31 cellular contexts compared by ENCODE assay signal in the genomic region with DNA sequence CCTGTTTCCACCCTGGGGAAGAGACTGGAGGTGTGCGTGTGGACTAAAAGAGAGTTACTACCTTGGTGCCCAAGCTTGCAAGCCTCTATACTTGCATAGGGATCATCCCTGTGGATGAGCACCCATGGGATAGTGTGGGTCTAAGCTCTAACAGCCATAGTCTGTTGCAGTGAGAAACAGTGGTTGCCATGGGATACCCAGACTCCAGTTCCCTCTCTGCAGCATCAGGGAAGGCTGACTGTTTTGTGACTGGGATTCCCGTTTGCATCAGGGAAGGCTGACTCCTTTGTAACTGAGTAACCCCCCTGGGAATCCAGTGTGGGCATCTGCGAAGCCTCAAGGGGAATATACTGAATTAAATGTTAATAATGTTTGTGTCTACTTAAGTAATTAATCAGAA.
A peak's percentile ranks its signal among the peaks of the same experiment; 100 is the strongest.
DNase-seq lines count a peak whose midpoint lies in the region; ATAC-seq and TF ChIP-seq lines count a peak whose summit lies in the region.
"Had no signal": no experiment of that assay in that cellular context is flagged by ENCODE, and none has a peak within 500 bp of the region (broad histone marks: within the 10 kb centered on the region; RNA-seq: fewer than 3 reads in every experiment).

No MANE protein-coding gene starts in this region.

- no peak overlapping the region for H3K9ac ChIP-seq in SK-N-SH
- no peak overlapping the region for H3K9ac ChIP-seq in H9 (ENCODE audit: extremely low read depth, insufficient read length, low read length)

- H3K36me3 Mint-ChIP-seq in H9 (ENCODE audit: insufficient read depth in 1 of 3, low read depth in 3 of 3) = no peaks in the 10 kb centered on the region
- no peaks in the 10 kb centered on the region for H3K36me3 Mint-ChIP-seq in activated CD4-positive, alpha-beta T cell treated with anti-CD3 and anti-CD28 coated beads for 36 hours (ENCODE audit: low read depth)
- H3K36me3 Mint-ChIP-seq: naive thymus-derived CD4-positive, alpha-beta T cell; type B pancreatic cell had no signal

- H3F3A ChIP-seq in SK-N-SH (replicated peaks; ENCODE audit: insufficient read depth) = no peaks in the 10 kb centered on the region

- no peak overlapping the region for H3K27ac Mint-ChIP-seq in H9
- H3K27ac Mint-ChIP-seq in activated CD4-positive, alpha-beta T cell treated with anti-CD3 and anti-CD28 coated beads for 36 hours = no peak overlapping the region
- H3K27ac Mint-ChIP-seq: activated CD8-positive, alpha-beta T cell treated with anti-CD3 and anti-CD28 coated beads for 36 hours; activated naive CD4-positive, alpha-beta T cell treated with anti-CD3 and anti-CD28 coated beads for 36 hours; naive thymus-derived CD4-positive, alpha-beta T cell; T-helper 17 cell; type B pancreatic cell had no signal

- no peaks in the 10 kb centered on the region for H3K9me2 ChIP-seq in SK-N-SH

- no peak overlapping the region for H3T11ph ChIP-seq in H9 (ENCODE audit: low read length)

- H3K4ac ChIP-seq in H9 (ENCODE audit: low read depth, low read length) = no peak overlapping the region

- H2AFZ ChIP-seq in SK-N-SH (ENCODE audit: low read depth) = no peak overlapping the region
- no peak overlapping the region for H2AFZ ChIP-seq in H9 (ENCODE audit: low read length)

- peak overlapping the region; percentile 19 for H3K18ac ChIP-seq in H9 (ENCODE audit: insufficient read length, low read depth, low read length)

- TF ChIP-seq CTCF in SK-N-SH (IDR thresholded peaks at IDR 0.05) (no peak), H9 (conservative IDR thresholded peaks at IDR 0.05) (no peak), fibroblast of mammary gland (conservative IDR thresholded peaks at IDR 0.05; ENCODE audit: control insufficient read depth, insufficient read depth, low read depth, low read length) (no peak), esophagus squamous epithelium (IDR thresholded peaks at IDR 0.05) (no peak)

- intact Hi-C loops in sciatic nerve (cut with DNase I) (no loop called here), esophagus squamous epithelium (cut with DNase I) (no loop called here)
- intact Hi-C loops in activated CD4-positive, alpha-beta T cell treated with anti-CD3 and anti-CD28 coated beads for 36 hours (cut with DNase I, micrococcal nuclease) = no loop called here

- no peaks in the 10 kb centered on the region for H4K20me1 ChIP-seq in SK-N-SH (ENCODE audit: insufficient read depth)
- H4K20me1 ChIP-seq in H9 (ENCODE audit: control insufficient read depth, insufficient read depth, insufficient read length) = no peaks in the 10 kb centered on the region

- TF ChIP-seq POLR2A in esophagus squamous epithelium (IDR thresholded peaks at IDR 0.05) = no peak

- peak; percentile 25 for DNase-seq in SK-N-SH
- no peak for DNase-seq in H9
- DNase-seq in fibroblast of mammary gland (ENCODE audit: low read depth) = peak; percentile 6
- no peak for DNase-seq in sciatic nerve (ENCODE audit: low spot score)
- no peak for DNase-seq in esophagus squamous epithelium (lab: John Stamatoyannopoulos, UW)
- no peak for DNase-seq in activated CD4-positive, alpha-beta T cell treated with anti-CD3 and anti-CD28 coated beads for 36 hours
- DNase-seq: activated CD4-positive, CD25-positive, alpha-beta regulatory T cell treated with anti-CD3 and anti-CD28 coated beads, Interleukin-2, amount 50 U/mL, for 72 hours; activated CD8-positive, alpha-beta memory T cell treated with anti-CD3 and anti-CD28 coated beads, Interleukin-2, amount 50 U/mL, for 48 hours; activated CD8-positive, alpha-beta T cell treated with anti-CD3 and anti-CD28 coated beads for 36 hours; activated naive CD4-positive, alpha-beta T cell treated with anti-CD3 and anti-CD28 coated beads for 36 hours; Caco-2; central memory CD4-positive, alpha-beta T cell; foreskin keratinocyte; heart left ventricle; islet precursor cell; naive thymus-derived CD4-positive, alpha-beta T cell; NCI-H1105 treated with DMSO at 0.1 percent for 48 hours; NCI-H187 treated with DMSO at 0.1 percent for 48 hours; NCI-H2227 treated with DMSO at 0.1 percent for 48 hours; NCI-H82; nucleus accumbens; psoas muscle; stimulated activated CD4-positive, alpha-beta T cell treated with anti-CD3 and anti-CD28 coated beads, Interleukin-15, amount 100 ng/mL, for 24 hours; stimulated activated CD4-positive, alpha-beta T cell treated with anti-CD3 and anti-CD28 coated beads, Interleukin-4, amount 100 ng/mL, for 4 hours; T-helper 17 cell had no signal

- no peak overlapping the region for H2BK120ac ChIP-seq in H9 (ENCODE audit: low read depth, low read length, poor library complexity, severe bottlenecking)

- POLR2A ChIA-PET in SK-N-SH (lab: Yijun Ruan, JAX) = no interaction called here
- POLR2A ChIA-PET in activated CD4-positive, alpha-beta T cell treated with anti-CD3 and anti-CD28 coated beads for 36 hours (lab: Charles Lee) = no interaction called here

- H3K4me1 Mint-ChIP-seq in H9 = peaks cover 2% of the 10 kb centered on the region in 2 experiments; a peak in 2 of 4 replicates
- H3K4me1 Mint-ChIP-seq in activated CD4-positive, alpha-beta T cell treated with anti-CD3 and anti-CD28 coated beads for 36 hours = no peaks in the 10 kb centered on the region
- H3K4me1 Mint-ChIP-seq: naive thymus-derived CD4-positive, alpha-beta T cell; T-helper 17 cell had no signal

- H2BK20ac ChIP-seq in H9 (ENCODE audit: low read depth, low read length, poor library complexity, severe bottlenecking) = no peak overlapping the region

- no peak overlapping the region for H3K56ac ChIP-seq in H9 (ENCODE audit: insufficient read length, low read depth, low read length)

- H3K27me3 Mint-ChIP-seq in H9 (ENCODE audit: low read depth) = no peaks in the 10 kb centered on the region
- H3K27me3 Mint-ChIP-seq in activated CD4-positive, alpha-beta T cell treated with anti-CD3 and anti-CD28 coated beads for 36 hours = no peaks in the 10 kb centered on the region
- H3K27me3 Mint-ChIP-seq: type B pancreatic cell had no signal

- H3K9me3 ChIP-seq in SK-N-SH (no peaks in the 10 kb centered on the region), H9 (ENCODE audit: control insufficient read depth, low read depth, low read length) (no peaks in the 10 kb centered on the region), esophagus squamous epithelium (no peaks in the 10 kb centered on the region)
- H3K9me3 ChIP-seq: Caco-2, heart left ventricle, psoas muscle had no signal

- no peak for TF ChIP-seq RAD21 in SK-N-SH (IDR thresholded peaks at IDR 0.05; ENCODE audit: low read length)

- no peak overlapping the region for H4K8ac ChIP-seq in H9 (replicated peaks; ENCODE audit: insufficient read length, low read depth, low read length)

- H3K4me1 ChIP-seq in SK-N-SH (ENCODE audit: control insufficient read depth in 1 of 2, insufficient read depth in 2 of 2, low read depth in 1 of 2, low read length in 1 of 2) = peaks cover 0 to 15% of the 10 kb centered on the region in 2 experiments; a peak in 2 of 4 replicates
- H3K4me1 ChIP-seq in H9 (ENCODE audit: insufficient read depth, low read length) = no peaks in the 10 kb centered on the region
- H3K4me1 ChIP-seq in esophagus squamous epithelium = peaks cover 0 to 10% (median 0%) of the 10 kb centered on the region in 3 donors
- H3K4me1 ChIP-seq: foreskin keratinocyte, psoas muscle had no signal

- WGBS in SK-N-SH (ENCODE audit: low lambda C conversion rate) = 14% methylated on average over 2 of the region's 3 CpGs
- no CpG with 5 or more reads among the region's 3 CpGs for WGBS in H9 (ENCODE audit: extremely low coverage, insufficient read length, low lambda C conversion rate)
- WGBS in esophagus squamous epithelium, 2 donors = 75 to 77% methylated on average over 3 of the region's 3 CpGs

- ATAC-seq in SK-N-SH treated with all-trans-retinoic acid at 6 μM for 48 hours (no peak), sciatic nerve (peak; percentile 20), HG03457 (IDR thresholded peaks at IDR 0.05; ENCODE audit: unreplicated experiment) (no peak)
- no peak for ATAC-seq in activated CD4-positive, alpha-beta T cell treated with anti-CD3 and anti-CD28 coated beads for 36 hours
- ATAC-seq: activated CD8-positive, alpha-beta T cell treated with anti-CD3 and anti-CD28 coated beads for 36 hours; foreskin keratinocyte; heart left ventricle; naive thymus-derived CD4-positive, alpha-beta T cell; psoas muscle; T-helper 17 cell had no signal

- no peak for TF ChIP-seq EP300 in SK-N-SH (IDR thresholded peaks at IDR 0.05; ENCODE audit: borderline replicate concordance in 1 of 2, low read depth in 1 of 2, low read length in 1 of 2)

- H2BK12ac ChIP-seq in H9 (ENCODE audit: insufficient read length, low read depth, low read length) = no peak overlapping the region

- no peak overlapping the region for H4K91ac ChIP-seq in H9 (ENCODE audit: insufficient read length, low read depth, low read length)

- H2AK5ac ChIP-seq in H9 (ENCODE audit: insufficient read length, low read length) = no peak overlapping the region

- no peak overlapping the region for H3K14ac ChIP-seq in H9 (ENCODE audit: insufficient read depth, low read length)

- no peak overlapping the region for H3K23ac ChIP-seq in H9 (ENCODE audit: insufficient read length, low read depth, low read length)

- H2BK15ac ChIP-seq in H9 (ENCODE audit: low read depth, low read length) = no peak overlapping the region

- H4K5ac ChIP-seq in H9 (ENCODE audit: insufficient read length, low read depth, low read length) = no peak overlapping the region

- H3K4me3 ChIP-seq in SK-N-SH (ENCODE audit: low read depth in 2 of 2, low read length in 1 of 2) (no peak overlapping the region), fibroblast of mammary gland (ENCODE audit: control insufficient read depth, low read depth, low read length) (no peak overlapping the region), esophagus squamous epithelium (no peak overlapping the region)
- H3K4me3 ChIP-seq: heart left ventricle, psoas muscle, SK-N-MC had no signal

- H3K9me3 Mint-ChIP-seq in H9 = no peaks in the 10 kb centered on the region
- no peaks in the 10 kb centered on the region for H3K9me3 Mint-ChIP-seq in activated CD4-positive, alpha-beta T cell treated with anti-CD3 and anti-CD28 coated beads for 36 hours (ENCODE audit: low read depth)
- H3K9me3 Mint-ChIP-seq: activated CD8-positive, alpha-beta T cell treated with anti-CD3 and anti-CD28 coated beads for 36 hours; activated naive CD4-positive, alpha-beta T cell treated with anti-CD3 and anti-CD28 coated beads for 36 hours; naive thymus-derived CD4-positive, alpha-beta T cell; type B pancreatic cell had no signal

- H3K27me3 ChIP-seq in SK-N-SH (ENCODE audit: insufficient read depth) (no peaks in the 10 kb centered on the region), H9 (ENCODE audit: insufficient read depth, low read length) (no peaks in the 10 kb centered on the region), esophagus squamous epithelium (no peaks in the 10 kb centered on the region)
- H3K27me3 ChIP-seq: heart left ventricle had no signal

- no peak overlapping the region for H3K27ac ChIP-seq in SK-N-SH (ENCODE audit: low read depth in 2 of 2, low read length in 1 of 2)
- H3K27ac ChIP-seq in H9 (ENCODE audit: insufficient read length, low read depth, low read length) = no peak overlapping the region
- no peak overlapping the region for H3K27ac ChIP-seq in esophagus squamous epithelium
- H3K27ac ChIP-seq: C4-2B, foreskin keratinocyte, heart left ventricle, psoas muscle, RWPE1, SK-N-MC had no signal

- H2BK5ac ChIP-seq in H9 (ENCODE audit: insufficient read length, low read length) = no peak overlapping the region

- no peaks in the 10 kb centered on the region for H3K23me2 ChIP-seq in H9 (ENCODE audit: insufficient read length, low read depth, low read length, poor library complexity, severe bottlenecking)

- H3K79me1 ChIP-seq in H9 (ENCODE audit: insufficient read depth, low read depth, low read length, poor library complexity, severe bottlenecking) = no peaks in the 10 kb centered on the region

- H3K4me2 ChIP-seq in SK-N-SH (no peak overlapping the region), H9 (ENCODE audit: insufficient read depth, insufficient read length, low read length) (no peak overlapping the region)

- CTCF ChIA-PET in SK-N-SH (lab: Yijun Ruan, JAX) = interaction anchor here (1.1 to 2.0 kb wide), 2 partner anchors 136 to 484 kb away, joined by 4 to 7 read pairs; no protein-coding TSS in a partner anchor
- CTCF ChIA-PET in activated CD4-positive, alpha-beta T cell treated with anti-CD3 and anti-CD28 coated beads for 36 hours (lab: Charles Lee) = interaction anchor here (0.9 kb wide), 1 partner anchor 9 kb away, joined by 3 read pairs; no protein-coding TSS in a partner anchor

- H3K79me2 ChIP-seq in SK-N-SH (ENCODE audit: insufficient read depth) = no peaks in the 10 kb centered on the region
- H3K79me2 ChIP-seq in H9 (ENCODE audit: insufficient read depth, low read length) = no peaks in the 10 kb centered on the region

- H3K4me3 Mint-ChIP-seq in H9 = no peak overlapping the region
- no peak overlapping the region for H3K4me3 Mint-ChIP-seq in activated CD4-positive, alpha-beta T cell treated with anti-CD3 and anti-CD28 coated beads for 36 hours
- H3K4me3 Mint-ChIP-seq: activated CD8-positive, alpha-beta T cell treated with anti-CD3 and anti-CD28 coated beads for 36 hours; activated naive CD4-positive, alpha-beta T cell treated with anti-CD3 and anti-CD28 coated beads for 36 hours; naive thymus-derived CD4-positive, alpha-beta T cell; T-helper 17 cell; type B pancreatic cell had no signal

- H3K36me3 ChIP-seq in SK-N-SH (replicated peaks in 1 of 2; ENCODE audit: control insufficient read depth in 1 of 2, insufficient read depth in 2 of 2, low read length in 1 of 2) = no peaks in the 10 kb centered on the region
- no peaks in the 10 kb centered on the region for H3K36me3 ChIP-seq in esophagus squamous epithelium
- H3K36me3 ChIP-seq: heart left ventricle had no signal

Comparison
In these comparisons a context has a peak if more than half of its experiments do, and no peak if none do; other contexts are left out.
1. DNase-seq: peak in SK-N-SH (single experiment) and fibroblast of mammary gland (single experiment); none in H9 (single experiment), sciatic nerve (single experiment), esophagus squamous epithelium (single experiment) and activated CD4-positive, alpha-beta T cell treated with anti-CD3 and anti-CD28 coated beads for 36 hours (single experiment).